In genomic region chr4:41135761-41136160, GRCh38 we compare ENCODE assay signal across 22 cellular contexts.
A peak's percentile ranks its signal among the peaks of the same experiment; 100 is the strongest.
DNase-seq lines count a peak whose midpoint lies in the region; ATAC-seq and TF ChIP-seq lines count a peak whose summit lies in the region.
"Had no signal": no experiment of that assay in that cellular context is flagged by ENCODE, and none has a peak within 500 bp of the region (broad histone marks: within the 10 kb centered on the region; RNA-seq: fewer than 3 reads in every experiment).

No MANE protein-coding gene starts in this region.

- DNase-seq in EH (ENCODE audit: low read depth): peak; percentile 11
- peak; percentile 4 for DNase-seq in NCI-H69 (lab: John Stamatoyannopoulos, UW)
- DNase-seq in epithelial cell of esophagus (ENCODE audit: low read depth): peak; percentile 78
- peak; percentile 65 to 72 for DNase-seq in trophoblast cell
- no peak for DNase-seq in LoVo (ENCODE audit: low spot score)
- DNase-seq in tibial nerve (ENCODE audit: low spot score in 2 of 2): no peak
- DNase-seq: activated CD4-positive, alpha-beta T cell treated with anti-CD3 and anti-CD28 coated beads for 48 hours; activated CD8-positive, alpha-beta memory T cell treated with anti-CD3 and anti-CD28 coated beads, Interleukin-2, amount 50 U/mL, for 4 hours; activated effector memory CD4-positive, alpha-beta T cell treated with Interleukin-2 at 50 U/mL for 16 hours; caudate nucleus; effector CD4-positive, alpha-beta T cell; GF-D8; hippocampal formation; KG1; kidney; natural killer cell; NCI-H2081; posterior cingulate gyrus; stimulated activated naive CD8-positive, alpha-beta T cell treated with anti-CD3 and anti-CD28 coated beads, Interleukin-15, Interleukin-2, amounts not matched to agents 100 U/mL and 50 U/mL, for 24 hours; SW 1271 had no signal

- H3K4me1 ChIP-seq in trophoblast cell (ENCODE audit: control insufficient read depth in 1 of 2, insufficient read depth in 2 of 2, low read length in 2 of 2): peaks cover 12 to 14% of the 10 kb centered on the region in 2 experiments
- peaks cover 0 to 46% (median 9%) of the 10 kb centered on the region in 4 donors for H3K4me1 ChIP-seq in tibial nerve

- H3K18ac ChIP-seq in trophoblast cell (ENCODE audit: low read length): peak overlapping the region; percentile 78

- no peak overlapping the region for H3K4me2 ChIP-seq in trophoblast cell (ENCODE audit: low read length)

- no peak overlapping the region for H2BK5ac ChIP-seq in trophoblast cell (ENCODE audit: low read depth, low read length, poor library complexity)

- H3K79me2 ChIP-seq in trophoblast cell (ENCODE audit: control insufficient read depth, insufficient read depth, low read length, poor library complexity): no peaks in the 10 kb centered on the region

- no peak for TF ChIP-seq EP300 in tibial nerve (IDR thresholded peaks at IDR 0.05)

- H4K91ac ChIP-seq in trophoblast cell (ENCODE audit: low read depth, low read length): peak overlapping the region; percentile 62

- no peak overlapping the region for H4K8ac ChIP-seq in trophoblast cell (ENCODE audit: low read depth, low read length)

- ATAC-seq in HG02885 (IDR thresholded peaks at IDR 0.05; ENCODE audit: poor library complexity, unreplicated experiment) (no peak), GM21390 (IDR thresholded peaks at IDR 0.05; ENCODE audit: unreplicated experiment) (no peak)
- ATAC-seq: natural killer cell; stimulated activated naive CD8-positive, alpha-beta T cell treated with anti-CD3 and anti-CD28 coated beads, Interleukin-15, Interleukin-2, amounts not matched to agents 100 U/mL and 50 U/mL, for 24 hours had no signal

- H3K23ac ChIP-seq in trophoblast cell (ENCODE audit: low read length): no peak overlapping the region

- H3K27me3 ChIP-seq in trophoblast cell (ENCODE audit: insufficient read depth, low read length) (no peaks in the 10 kb centered on the region), tibial nerve (no peaks in the 10 kb centered on the region)

- H3K4me3 ChIP-seq in epithelial cell of esophagus (ENCODE audit: low read length): no peak overlapping the region
- H3K4me3 ChIP-seq in trophoblast cell (ENCODE audit: low read depth, low read length): no peak overlapping the region
- no peak overlapping the region for H3K4me3 ChIP-seq in tibial nerve

- peak overlapping the region; percentile 84 for H3K14ac ChIP-seq in trophoblast cell (ENCODE audit: low read length)

- H2AK5ac ChIP-seq in trophoblast cell (ENCODE audit: low read length): peak overlapping the region; percentile 83

- no peak overlapping the region for H3K27ac ChIP-seq in trophoblast cell (ENCODE audit: low read depth, low read length)
- H3K27ac ChIP-seq in tibial nerve: peak overlapping the region in 1 of 4 donors; percentile 32

- H3K9me3 ChIP-seq in trophoblast cell (ENCODE audit: insufficient read depth, low read depth, low read length) (no peaks in the 10 kb centered on the region), tibial nerve (no peaks in the 10 kb centered on the region)

- peak overlapping the region; percentile 89 for H3K4ac ChIP-seq in trophoblast cell (ENCODE audit: low read depth, low read length)

- no CpG with 5 or more reads among the region's 1 CpG for WGBS in trophoblast cell (ENCODE audit: extremely low coverage, insufficient coverage, insufficient read length)
- WGBS in tibial nerve, 2 donors: 50 to 56% methylated on average over 1 of the region's 1 CpG

- no peak overlapping the region for H2AFZ ChIP-seq in trophoblast cell (ENCODE audit: insufficient read depth, low read length, poor library complexity)

- peak overlapping the region; percentile 43 for H2BK120ac ChIP-seq in trophoblast cell (ENCODE audit: insufficient read depth, low read length, poor library complexity)

- no peak overlapping the region for H2BK12ac ChIP-seq in trophoblast cell (ENCODE audit: low read length)

- no peak overlapping the region for H3K9ac ChIP-seq in trophoblast cell (ENCODE audit: low read length)

- H4K12ac ChIP-seq in trophoblast cell (ENCODE audit: low read depth, low read length): no peak overlapping the region

- no peak for TF ChIP-seq POLR2A in tibial nerve (IDR thresholded peaks at IDR 0.05)

- H3K36me3 ChIP-seq in trophoblast cell (ENCODE audit: control insufficient read depth in 1 of 2, insufficient read depth in 2 of 2, low read length in 2 of 2): no peaks in the 10 kb centered on the region
- H3K36me3 ChIP-seq in tibial nerve: no peaks in the 10 kb centered on the region

- H3K79me1 ChIP-seq in trophoblast cell (ENCODE audit: low read length): peaks cover 17% of the 10 kb centered on the region

- TF ChIP-seq CTCF in epithelial cell of esophagus (IDR thresholded peaks at IDR 0.05; ENCODE audit: insufficient read depth, low read depth, low read length, missing control alignments): no peak
- TF ChIP-seq CTCF in tibial nerve (IDR thresholded peaks at IDR 0.05): no peak

Comparison
In these comparisons a context has a peak if more than half of its experiments do, and no peak if none do; other contexts are left out.
1. DNase-seq: peak in EH (single experiment), NCI-H69 (single experiment), epithelial cell of esophagus (single experiment) and trophoblast cell (2 of 2); none in LoVo (single experiment) and tibial nerve (0 of 2).